Comparison of ENCODE assay signal across 8 cellular contexts in the genomic region with DNA sequence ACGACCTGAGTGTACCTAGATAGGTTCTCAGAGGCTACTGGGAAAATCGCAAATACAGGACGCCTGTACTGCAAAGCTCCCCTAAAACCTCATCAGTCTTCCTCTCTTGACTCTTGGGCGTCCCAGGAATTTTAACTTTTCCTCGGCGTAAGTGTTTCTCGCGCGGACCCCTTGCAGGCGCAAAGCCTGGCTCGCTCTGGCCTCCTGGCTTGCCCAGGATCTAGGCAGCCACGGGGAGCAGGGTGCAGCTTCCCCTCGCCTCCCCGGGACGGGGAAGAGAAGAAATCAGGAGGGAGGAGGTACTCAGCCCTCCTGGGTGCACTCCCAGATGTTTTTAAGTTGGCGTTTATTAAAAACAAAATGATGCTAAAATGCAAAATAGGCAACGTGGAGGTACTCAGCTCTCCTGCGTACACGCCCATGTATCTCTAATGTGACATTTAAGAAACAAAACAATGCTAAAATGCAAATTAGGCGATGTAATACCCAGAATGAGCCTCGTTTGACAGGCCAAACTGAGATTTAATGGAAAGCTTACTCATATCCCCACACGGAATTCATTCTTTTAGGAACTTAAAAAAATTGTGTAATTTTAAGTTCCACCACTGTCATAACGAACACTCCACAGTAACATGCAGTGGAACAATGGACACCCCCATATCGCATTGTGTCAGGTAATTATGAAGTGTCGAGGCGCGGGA. TPM values are rescaled to one million over a fixed set of nuclear protein-coding genes. Genes with fewer than 3 reads are reported as not detected.
DNase-seq lines count a peak whose midpoint lies in the region; ATAC-seq and TF ChIP-seq lines count a peak whose summit lies in the region.

No MANE protein-coding gene starts in this region.

- peaks cover 50% of the 10 kb centered on the region for H3K27me3 Mint-ChIP-seq in activated T-cell treated with anti-CD3 and anti-CD28 coated beads, Interleukin-2, amount 50 U/mL, for 24 hours

- peaks cover 25% of the 10 kb centered on the region for H3K4me1 Mint-ChIP-seq in activated T-cell treated with anti-CD3 and anti-CD28 coated beads, Interleukin-2, amount 50 U/mL, for 24 hours (ENCODE audit: low read depth)

- DNase-seq in activated T-cell treated with anti-CD3 and anti-CD28 coated beads, Interleukin-2, amount 50 U/mL, for 24 hours, result peak; percentile 32
- DNase-seq in activated T-cell treated with anti-CD3 and anti-CD28 coated beads, Interleukin-2, amount 50 U/mL, for 48 hours, result no peak
- DNase-seq in astrocyte of the cerebellum (ENCODE audit: low read depth) (no peak), right lobe of liver (no peak), tibial nerve (ENCODE audit: low spot score in 2 of 2) (no peak), GM13977 (ENCODE audit: low spot score) (no peak)

- TF ChIP-seq POLR2A in right lobe of liver (IDR thresholded peaks at IDR 0.05), result no peak
- no peak for TF ChIP-seq POLR2A in tibial nerve (IDR thresholded peaks at IDR 0.05)

- no peak for TF ChIP-seq EP300 in tibial nerve (IDR thresholded peaks at IDR 0.05)

- intact Hi-C loops in right lobe of liver (cut with DNase I), result no loop called here

- H3K9me3 ChIP-seq in right lobe of liver, result no peaks in the 10 kb centered on the region
- H3K9me3 ChIP-seq in tibial nerve, result no peaks in the 10 kb centered on the region

- H3K4me1 ChIP-seq in right lobe of liver (peaks cover 0 to 15% (median 0%) of the 10 kb centered on the region in 4 donors), tibial nerve (peaks cover 0 to 40% (median 28%) of the 10 kb centered on the region in 4 donors)

- H3K4me3 Mint-ChIP-seq in activated T-cell treated with anti-CD3 and anti-CD28 coated beads, Interleukin-2, amount 50 U/mL, for 24 hours, result peak overlapping the region; percentile 82

- in situ Hi-C loops in astrocyte of the cerebellum (cut with HindIII; ENCODE audit: low sequenced_read_pairs) (no loop called here), GM13977 (cut with MboI; ENCODE audit: low pct_unique_long_range_greater_than_20kb, low sequenced_read_pairs, unreplicated experiment) (no loop called here)

- H3K27ac Mint-ChIP-seq in activated T-cell treated with anti-CD3 and anti-CD28 coated beads, Interleukin-2, amount 50 U/mL, for 24 hours, result peak overlapping the region; percentile 82

- WGBS in right lobe of liver (ENCODE audit: insufficient coverage, low coverage, low lambda C conversion rate, missing lambda C conversion rate), result 20% methylated on average over 20 of the region's 27 CpGs
- WGBS in tibial nerve, 2 donors, result 18 to 25% methylated on average over 27 of the region's 27 CpGs

- H3K9me3 Mint-ChIP-seq in activated T-cell treated with anti-CD3 and anti-CD28 coated beads, Interleukin-2, amount 50 U/mL, for 24 hours, result no peaks in the 10 kb centered on the region

- peaks cover 5% of the 10 kb centered on the region for H3K36me3 Mint-ChIP-seq in activated T-cell treated with anti-CD3 and anti-CD28 coated beads, Interleukin-2, amount 50 U/mL, for 24 hours (ENCODE audit: low read depth)

- H3K27ac ChIP-seq in right lobe of liver (no peak overlapping the region), tibial nerve (no peak overlapping the region)

- H3K36me3 ChIP-seq in right lobe of liver (no peaks in the 10 kb centered on the region), tibial nerve (no peaks in the 10 kb centered on the region)

- H3K4me3 ChIP-seq in astrocyte of the cerebellum (ENCODE audit: low read depth, low read length) (peak overlapping the region; percentile 60), right lobe of liver (peak overlapping the region; percentile 59 to 63 (median 60)), tibial nerve (peak overlapping the region; percentile 44 to 70 (median 64))

- ATAC-seq in right lobe of liver (no peak), HG03432 (IDR thresholded peaks at IDR 0.05; ENCODE audit: unreplicated experiment) (no peak), GM18858 (IDR thresholded peaks at IDR 0.05; ENCODE audit: unreplicated experiment) (no peak)

- TF ChIP-seq CTCF in astrocyte of the cerebellum (IDR thresholded peaks at IDR 0.05; ENCODE audit: low read depth, low read length, missing control alignments) (no peak), right lobe of liver (IDR thresholded peaks at IDR 0.05) (no peak), tibial nerve (IDR thresholded peaks at IDR 0.05) (no peak), GM13977 (IDR thresholded peaks at IDR 0.05; ENCODE audit: extremely low read depth, insufficient read depth, missing control alignments) (no peak)

- H3K27me3 ChIP-seq in right lobe of liver (no peaks in the 10 kb centered on the region), tibial nerve (peaks cover 0 to 22% of the 10 kb centered on the region in 2 donors)

RNA-seq across cellular contexts. Expression of gene SOBP, which starts 1.6 kb away (rescaled TPM):
- 1 to 10 TPM; 1.3 to 3.5 (median 1.6) TPM for total RNA-seq in right lobe of liver
- 10 to 100 TPM in 1 of 4 donors, 1 to 10 TPM in 3; 6.0 to 18.4 (median 6.7) TPM for total RNA-seq in tibial nerve

RNA-seq across cellular contexts. Expression of gene PDSS2, which starts 29.0 kb away (rescaled TPM):
- total RNA-seq in right lobe of liver (10 to 100 TPM; 17.0 to 25.1 (median 19.0) TPM), tibial nerve (1 to 10 TPM; 8.2 to 9.4 (median 8.6) TPM)
